1 cellular context compared by ENCODE assay signal in the genomic region with DNA sequence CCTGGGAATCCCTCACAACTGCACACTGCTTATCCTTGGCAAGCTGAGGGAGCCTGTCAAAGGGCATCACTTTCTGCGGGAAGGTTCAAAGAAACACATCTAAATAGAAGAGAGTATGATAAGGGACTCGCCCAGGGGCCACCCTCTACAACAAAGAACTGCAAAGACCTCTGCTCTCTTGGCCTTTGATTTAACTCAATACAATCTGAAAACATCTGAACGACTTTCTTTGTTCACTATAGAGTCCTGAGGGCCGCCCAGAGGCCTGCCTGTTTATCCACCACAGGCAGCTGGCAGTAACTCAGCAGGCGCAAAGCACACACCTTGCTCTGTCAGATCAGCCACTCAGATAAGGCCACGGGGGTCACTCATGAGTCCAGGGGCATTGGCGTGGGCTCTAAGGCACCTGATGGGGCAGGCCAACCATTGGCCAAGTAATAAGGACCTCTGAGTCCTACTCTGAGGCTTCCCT.
A peak's percentile ranks its signal among the peaks of the same experiment; 100 is the strongest.
TF ChIP-seq lines count a peak whose summit lies in the region.

No MANE protein-coding gene starts in this region.

TF ChIP-seq in HepG2, 621 proteins besides CTCF, POLR2A, EP300 and RAD21 (continued from another document and continues in another):
- peak; percentile 58 for TF ChIP-seq SAP130 (CRISPR knock-in tag; IDR thresholded peaks at IDR 0.05; ENCODE audit: low read depth)
- no peak for TF ChIP-seq DMAP1 (CRISPR knock-in tag; IDR thresholded peaks at IDR 0.05)
- TF ChIP-seq ZNF138 (CRISPR knock-in tag; IDR thresholded peaks at IDR 0.05; ENCODE audit: low read depth): no peak
- TF ChIP-seq, protein P1, sequence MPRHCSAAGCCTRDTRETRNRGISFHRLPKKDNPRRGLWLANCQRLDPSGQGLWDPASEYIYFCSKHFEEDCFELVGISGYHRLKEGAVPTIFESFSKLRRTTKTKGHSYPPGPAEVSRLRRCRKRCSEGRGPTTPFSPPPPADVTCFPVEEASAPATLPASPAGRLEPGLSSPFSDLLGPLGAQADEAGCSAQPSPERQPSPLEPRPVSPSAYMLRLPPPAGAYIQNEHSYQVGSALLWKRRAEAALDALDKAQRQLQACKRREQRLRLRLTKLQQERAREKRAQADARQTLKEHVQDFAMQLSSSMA (CRISPR knock-in tag; IDR thresholded peaks at IDR 0.05): no peak
- TF ChIP-seq, protein P2, sequence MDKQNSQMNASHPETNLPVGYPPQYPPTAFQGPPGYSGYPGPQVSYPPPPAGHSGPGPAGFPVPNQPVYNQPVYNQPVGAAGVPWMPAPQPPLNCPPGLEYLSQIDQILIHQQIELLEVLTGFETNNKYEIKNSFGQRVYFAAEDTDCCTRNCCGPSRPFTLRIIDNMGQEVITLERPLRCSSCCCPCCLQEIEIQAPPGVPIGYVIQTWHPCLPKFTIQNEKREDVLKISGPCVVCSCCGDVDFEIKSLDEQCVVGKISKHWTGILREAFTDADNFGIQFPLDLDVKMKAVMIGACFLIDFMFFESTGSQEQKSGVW (CRISPR knock-in tag; IDR thresholded peaks at IDR 0.05; ENCODE audit: borderline replicate concordance): no peak
- TF ChIP-seq, protein P3, sequence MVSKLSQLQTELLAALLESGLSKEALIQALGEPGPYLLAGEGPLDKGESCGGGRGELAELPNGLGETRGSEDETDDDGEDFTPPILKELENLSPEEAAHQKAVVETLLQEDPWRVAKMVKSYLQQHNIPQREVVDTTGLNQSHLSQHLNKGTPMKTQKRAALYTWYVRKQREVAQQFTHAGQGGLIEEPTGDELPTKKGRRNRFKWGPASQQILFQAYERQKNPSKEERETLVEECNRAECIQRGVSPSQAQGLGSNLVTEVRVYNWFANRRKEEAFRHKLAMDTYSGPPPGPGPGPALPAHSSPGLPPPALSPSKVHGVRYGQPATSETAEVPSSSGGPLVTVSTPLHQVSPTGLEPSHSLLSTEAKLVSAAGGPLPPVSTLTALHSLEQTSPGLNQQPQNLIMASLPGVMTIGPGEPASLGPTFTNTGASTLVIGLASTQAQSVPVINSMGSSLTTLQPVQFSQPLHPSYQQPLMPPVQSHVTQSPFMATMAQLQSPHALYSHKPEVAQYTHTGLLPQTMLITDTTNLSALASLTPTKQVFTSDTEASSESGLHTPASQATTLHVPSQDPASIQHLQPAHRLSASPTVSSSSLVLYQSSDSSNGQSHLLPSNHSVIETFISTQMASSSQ (IDR thresholded peaks at IDR 0.05; ENCODE audit: low read depth): peak; percentile 73
- TF ChIP-seq, protein P3 (CRISPR knock-in tag; IDR thresholded peaks at IDR 0.05; ENCODE audit: borderline replicate concordance): peak; percentile 78; the same call in 1 of the 2 replicates
- TF ChIP-seq MBD4 (IDR thresholded peaks at IDR 0.05; ENCODE audit: borderline replicate concordance, low read length): no peak
- TF ChIP-seq GZF1 (CRISPR knock-in tag; IDR thresholded peaks at IDR 0.05): no peak
- peak; percentile 44; the same call in 1 of the 2 replicates for TF ChIP-seq MYC (CRISPR knock-in tag; IDR thresholded peaks at IDR 0.05; ENCODE audit: borderline replicate concordance)
- no peak for TF ChIP-seq LCORL (IDR thresholded peaks at IDR 0.05)
- no peak; the same call in 1 of the 2 replicates for TF ChIP-seq LCORL (CRISPR knock-in tag; IDR thresholded peaks at IDR 0.05)
- TF ChIP-seq, protein P4, sequence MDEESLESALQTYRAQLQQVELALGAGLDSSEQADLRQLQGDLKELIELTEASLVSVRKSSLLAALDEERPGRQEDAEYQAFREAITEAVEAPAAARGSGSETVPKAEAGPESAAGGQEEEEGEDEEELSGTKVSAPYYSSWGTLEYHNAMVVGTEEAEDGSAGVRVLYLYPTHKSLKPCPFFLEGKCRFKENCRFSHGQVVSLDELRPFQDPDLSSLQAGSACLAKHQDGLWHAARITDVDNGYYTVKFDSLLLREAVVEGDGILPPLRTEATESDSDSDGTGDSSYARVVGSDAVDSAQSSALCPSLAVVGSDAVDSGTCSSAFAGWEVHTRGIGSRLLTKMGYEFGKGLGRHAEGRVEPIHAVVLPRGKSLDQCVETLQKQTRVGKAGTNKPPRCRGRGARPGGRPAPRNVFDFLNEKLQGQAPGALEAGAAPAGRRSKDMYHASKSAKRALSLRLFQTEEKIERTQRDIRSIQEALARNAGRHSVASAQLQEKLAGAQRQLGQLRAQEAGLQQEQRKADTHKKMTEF (CRISPR knock-in tag; IDR thresholded peaks at IDR 0.05): peak; percentile 88
- TF ChIP-seq SMC3 (IDR thresholded peaks at IDR 0.05; ENCODE audit: low read length): no peak
- TF ChIP-seq, protein P5, sequence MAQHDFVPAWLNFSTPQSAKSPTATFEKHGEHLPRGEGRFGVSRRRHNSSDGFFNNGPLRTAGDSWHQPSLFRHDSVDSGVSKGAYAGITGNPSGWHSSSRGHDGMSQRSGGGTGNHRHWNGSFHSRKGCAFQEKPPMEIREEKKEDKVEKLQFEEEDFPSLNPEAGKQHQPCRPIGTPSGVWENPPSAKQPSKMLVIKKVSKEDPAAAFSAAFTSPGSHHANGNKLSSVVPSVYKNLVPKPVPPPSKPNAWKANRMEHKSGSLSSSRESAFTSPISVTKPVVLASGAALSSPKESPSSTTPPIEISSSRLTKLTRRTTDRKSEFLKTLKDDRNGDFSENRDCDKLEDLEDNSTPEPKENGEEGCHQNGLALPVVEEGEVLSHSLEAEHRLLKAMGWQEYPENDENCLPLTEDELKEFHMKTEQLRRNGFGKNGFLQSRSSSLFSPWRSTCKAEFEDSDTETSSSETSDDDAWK (CRISPR knock-in tag; IDR thresholded peaks at IDR 0.05): no peak
- TF ChIP-seq, protein P6, sequence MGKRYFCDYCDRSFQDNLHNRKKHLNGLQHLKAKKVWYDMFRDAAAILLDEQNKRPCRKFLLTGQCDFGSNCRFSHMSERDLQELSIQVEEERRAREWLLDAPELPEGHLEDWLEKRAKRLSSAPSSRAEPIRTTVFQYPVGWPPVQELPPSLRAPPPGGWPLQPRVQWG (CRISPR knock-in tag; IDR thresholded peaks at IDR 0.05; ENCODE audit: borderline replicate concordance, low read depth): no peak
- TF ChIP-seq CBFB (CRISPR knock-in tag; IDR thresholded peaks at IDR 0.05): no peak
- TF ChIP-seq NFKBIZ (CRISPR knock-in tag; IDR thresholded peaks at IDR 0.05): no peak; the same call in 1 of the 2 replicates
- TF ChIP-seq ZNF33B (CRISPR knock-in tag; IDR thresholded peaks at IDR 0.05): no peak
- no peak for TF ChIP-seq ZNF552 (CRISPR knock-in tag; IDR thresholded peaks at IDR 0.05; ENCODE audit: borderline replicate concordance)
- no peak for TF ChIP-seq RFX5 (IDR thresholded peaks at IDR 0.05; ENCODE audit: low read depth, low read length)
- TF ChIP-seq, protein P7, sequence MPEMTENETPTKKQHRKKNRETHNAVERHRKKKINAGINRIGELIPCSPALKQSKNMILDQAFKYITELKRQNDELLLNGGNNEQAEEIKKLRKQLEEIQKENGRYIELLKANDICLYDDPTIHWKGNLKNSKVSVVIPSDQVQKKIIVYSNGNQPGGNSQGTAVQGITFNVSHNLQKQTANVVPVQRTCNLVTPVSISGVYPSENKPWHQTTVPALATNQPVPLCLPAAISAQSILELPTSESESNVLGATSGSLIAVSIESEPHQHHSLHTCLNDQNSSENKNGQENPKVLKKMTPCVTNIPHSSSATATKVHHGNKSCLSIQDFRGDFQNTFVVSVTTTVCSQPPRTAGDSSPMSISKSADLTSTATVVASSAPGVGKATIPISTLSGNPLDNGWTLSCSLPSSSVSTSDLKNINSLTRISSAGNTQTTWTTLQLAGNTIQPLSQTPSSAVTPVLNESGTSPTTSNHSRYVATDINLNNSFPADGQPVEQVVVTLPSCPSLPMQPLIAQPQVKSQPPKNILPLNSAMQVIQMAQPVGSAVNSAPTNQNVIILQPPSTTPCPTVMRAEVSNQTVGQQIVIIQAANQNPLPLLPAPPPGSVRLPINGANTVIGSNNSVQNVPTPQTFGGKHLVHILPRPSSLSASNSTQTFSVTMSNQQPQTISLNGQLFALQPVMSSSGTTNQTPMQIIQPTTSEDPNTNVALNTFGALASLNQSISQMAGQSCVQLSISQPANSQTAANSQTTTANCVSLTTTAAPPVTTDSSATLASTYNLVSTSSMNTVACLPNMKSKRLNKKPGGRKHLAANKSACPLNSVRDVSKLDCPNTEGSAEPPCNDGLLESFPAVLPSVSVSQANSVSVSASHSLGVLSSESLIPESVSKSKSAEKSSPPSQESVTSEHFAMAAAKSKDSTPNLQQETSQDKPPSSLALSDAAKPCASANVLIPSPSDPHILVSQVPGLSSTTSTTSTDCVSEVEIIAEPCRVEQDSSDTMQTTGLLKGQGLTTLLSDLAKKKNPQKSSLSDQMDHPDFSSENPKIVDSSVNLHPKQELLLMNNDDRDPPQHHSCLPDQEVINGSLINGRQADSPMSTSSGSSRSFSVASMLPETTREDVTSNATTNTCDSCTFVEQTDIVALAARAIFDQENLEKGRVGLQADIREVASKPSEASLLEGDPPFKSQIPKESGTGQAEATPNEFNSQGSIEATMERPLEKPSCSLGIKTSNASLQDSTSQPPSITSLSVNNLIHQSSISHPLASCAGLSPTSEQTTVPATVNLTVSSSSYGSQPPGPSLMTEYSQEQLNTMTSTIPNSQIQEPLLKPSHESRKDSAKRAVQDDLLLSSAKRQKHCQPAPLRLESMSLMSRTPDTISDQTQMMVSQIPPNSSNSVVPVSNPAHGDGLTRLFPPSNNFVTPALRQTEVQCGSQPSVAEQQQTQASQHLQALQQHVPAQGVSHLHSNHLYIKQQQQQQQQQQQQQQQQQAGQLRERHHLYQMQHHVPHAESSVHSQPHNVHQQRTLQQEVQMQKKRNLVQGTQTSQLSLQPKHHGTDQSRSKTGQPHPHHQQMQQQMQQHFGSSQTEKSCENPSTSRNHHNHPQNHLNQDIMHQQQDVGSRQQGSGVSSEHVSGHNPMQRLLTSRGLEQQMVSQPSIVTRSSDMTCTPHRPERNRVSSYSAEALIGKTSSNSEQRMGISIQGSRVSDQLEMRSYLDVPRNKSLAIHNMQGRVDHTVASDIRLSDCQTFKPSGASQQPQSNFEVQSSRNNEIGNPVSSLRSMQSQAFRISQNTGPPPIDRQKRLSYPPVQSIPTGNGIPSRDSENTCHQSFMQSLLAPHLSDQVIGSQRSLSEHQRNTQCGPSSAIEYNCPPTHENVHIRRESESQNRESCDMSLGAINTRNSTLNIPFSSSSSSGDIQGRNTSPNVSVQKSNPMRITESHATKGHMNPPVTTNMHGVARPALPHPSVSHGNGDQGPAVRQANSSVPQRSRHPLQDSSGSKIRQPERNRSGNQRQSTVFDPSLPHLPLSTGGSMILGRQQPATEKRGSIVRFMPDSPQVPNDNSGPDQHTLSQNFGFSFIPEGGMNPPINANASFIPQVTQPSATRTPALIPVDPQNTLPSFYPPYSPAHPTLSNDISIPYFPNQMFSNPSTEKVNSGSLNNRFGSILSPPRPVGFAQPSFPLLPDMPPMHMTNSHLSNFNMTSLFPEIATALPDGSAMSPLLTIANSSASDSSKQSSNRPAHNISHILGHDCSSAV (CRISPR knock-in tag; IDR thresholded peaks at IDR 0.05; ENCODE audit: borderline replicate concordance): no peak
- TF ChIP-seq, protein P8, sequence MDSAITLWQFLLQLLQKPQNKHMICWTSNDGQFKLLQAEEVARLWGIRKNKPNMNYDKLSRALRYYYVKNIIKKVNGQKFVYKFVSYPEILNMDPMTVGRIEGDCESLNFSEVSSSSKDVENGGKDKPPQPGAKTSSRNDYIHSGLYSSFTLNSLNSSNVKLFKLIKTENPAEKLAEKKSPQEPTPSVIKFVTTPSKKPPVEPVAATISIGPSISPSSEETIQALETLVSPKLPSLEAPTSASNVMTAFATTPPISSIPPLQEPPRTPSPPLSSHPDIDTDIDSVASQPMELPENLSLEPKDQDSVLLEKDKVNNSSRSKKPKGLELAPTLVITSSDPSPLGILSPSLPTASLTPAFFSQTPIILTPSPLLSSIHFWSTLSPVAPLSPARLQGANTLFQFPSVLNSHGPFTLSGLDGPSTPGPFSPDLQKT (CRISPR knock-in tag; IDR thresholded peaks at IDR 0.05; ENCODE audit: borderline replicate concordance): no peak
- TF ChIP-seq JUN (CRISPR knock-in tag; IDR thresholded peaks at IDR 0.05): no peak
- TF ChIP-seq TEAD3 (CRISPR knock-in tag; optimal IDR thresholded peaks at IDR 0.05; ENCODE audit: borderline replicate concordance): peak; percentile 59
- TF ChIP-seq NR2F6 (IDR thresholded peaks at IDR 0.05): peak; percentile 98
- TF ChIP-seq NR2F6 (CRISPR knock-in tag; IDR thresholded peaks at IDR 0.05): peak; percentile 90
- TF ChIP-seq, protein P9, sequence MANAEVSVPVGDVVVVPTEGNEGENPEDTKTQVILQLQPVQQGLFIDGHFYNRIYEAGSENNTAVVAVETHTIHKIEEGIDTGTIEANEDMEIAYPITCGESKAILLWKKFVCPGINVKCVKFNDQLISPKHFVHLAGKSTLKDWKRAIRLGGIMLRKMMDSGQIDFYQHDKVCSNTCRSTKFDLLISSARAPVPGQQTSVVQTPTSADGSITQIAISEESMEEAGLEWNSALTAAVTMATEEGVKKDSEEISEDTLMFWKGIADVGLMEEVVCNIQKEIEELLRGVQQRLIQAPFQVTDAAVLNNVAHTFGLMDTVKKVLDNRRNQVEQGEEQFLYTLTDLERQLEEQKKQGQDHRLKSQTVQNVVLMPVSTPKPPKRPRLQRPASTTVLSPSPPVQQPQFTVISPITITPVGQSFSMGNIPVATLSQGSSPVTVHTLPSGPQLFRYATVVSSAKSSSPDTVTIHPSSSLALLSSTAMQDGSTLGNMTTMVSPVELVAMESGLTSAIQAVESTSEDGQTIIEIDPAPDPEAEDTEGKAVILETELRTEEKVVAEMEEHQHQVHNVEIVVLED (CRISPR knock-in tag; IDR thresholded peaks at IDR 0.05; ENCODE audit: borderline replicate concordance): no peak
- TF ChIP-seq, protein P10, sequence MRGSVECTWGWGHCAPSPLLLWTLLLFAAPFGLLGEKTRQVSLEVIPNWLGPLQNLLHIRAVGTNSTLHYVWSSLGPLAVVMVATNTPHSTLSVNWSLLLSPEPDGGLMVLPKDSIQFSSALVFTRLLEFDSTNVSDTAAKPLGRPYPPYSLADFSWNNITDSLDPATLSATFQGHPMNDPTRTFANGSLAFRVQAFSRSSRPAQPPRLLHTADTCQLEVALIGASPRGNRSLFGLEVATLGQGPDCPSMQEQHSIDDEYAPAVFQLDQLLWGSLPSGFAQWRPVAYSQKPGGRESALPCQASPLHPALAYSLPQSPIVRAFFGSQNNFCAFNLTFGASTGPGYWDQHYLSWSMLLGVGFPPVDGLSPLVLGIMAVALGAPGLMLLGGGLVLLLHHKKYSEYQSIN (CRISPR knock-in tag; IDR thresholded peaks at IDR 0.05; ENCODE audit: borderline replicate concordance): no peak
- no peak for TF ChIP-seq MTF2 (CRISPR knock-in tag; IDR thresholded peaks at IDR 0.05; ENCODE audit: borderline replicate concordance)
- peak; percentile 18; the same call in 1 of the 2 replicates for TF ChIP-seq ZNF12 (CRISPR knock-in tag; IDR thresholded peaks at IDR 0.05)
- no peak for TF ChIP-seq HDAC6 (IDR thresholded peaks at IDR 0.05; ENCODE audit: low read depth, low read length)
- no peak for TF ChIP-seq ZKSCAN5 (CRISPR knock-in tag; IDR thresholded peaks at IDR 0.05)
- TF ChIP-seq ZFP37 (CRISPR knock-in tag; IDR thresholded peaks at IDR 0.05; ENCODE audit: borderline replicate concordance): no peak
